ENCODE assay signal across 1 cellular context in the genomic region with DNA sequence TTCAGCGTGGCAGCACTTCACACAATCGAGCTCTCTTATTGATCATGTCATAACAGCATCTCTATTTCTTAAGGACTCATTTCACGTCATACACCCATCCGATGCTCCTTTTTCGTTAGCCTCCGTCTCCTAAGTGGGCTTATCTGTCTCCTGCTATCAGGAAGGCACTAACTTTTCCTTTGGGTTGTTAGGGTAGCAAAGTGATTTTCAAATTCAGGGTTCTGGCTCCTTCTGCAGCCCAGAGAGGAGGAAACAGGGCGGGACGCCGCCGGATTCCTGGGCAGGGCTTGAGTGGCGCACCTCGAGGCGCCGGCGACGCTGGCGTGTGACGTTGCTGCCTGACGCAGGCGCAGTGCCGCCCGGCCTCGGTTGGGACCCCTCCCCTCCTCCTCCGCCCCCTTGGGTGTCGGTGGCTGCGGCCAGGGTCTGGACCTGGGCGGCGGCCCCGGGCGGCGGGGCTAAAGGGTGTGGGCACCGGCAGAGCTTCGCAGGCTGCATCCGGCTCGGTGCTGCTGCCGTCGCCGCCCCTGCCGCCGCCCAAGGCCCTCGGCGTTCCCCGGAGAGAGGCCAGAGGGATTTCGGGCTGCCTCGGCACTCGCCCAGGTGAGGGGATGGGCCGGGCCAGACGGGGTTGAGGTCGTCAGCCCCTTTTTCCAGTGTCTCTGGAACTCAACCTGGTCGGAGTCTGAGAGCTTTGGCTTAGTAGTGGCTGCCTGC.
TF ChIP-seq lines count a peak whose summit lies in the region.

A gene with protein sequence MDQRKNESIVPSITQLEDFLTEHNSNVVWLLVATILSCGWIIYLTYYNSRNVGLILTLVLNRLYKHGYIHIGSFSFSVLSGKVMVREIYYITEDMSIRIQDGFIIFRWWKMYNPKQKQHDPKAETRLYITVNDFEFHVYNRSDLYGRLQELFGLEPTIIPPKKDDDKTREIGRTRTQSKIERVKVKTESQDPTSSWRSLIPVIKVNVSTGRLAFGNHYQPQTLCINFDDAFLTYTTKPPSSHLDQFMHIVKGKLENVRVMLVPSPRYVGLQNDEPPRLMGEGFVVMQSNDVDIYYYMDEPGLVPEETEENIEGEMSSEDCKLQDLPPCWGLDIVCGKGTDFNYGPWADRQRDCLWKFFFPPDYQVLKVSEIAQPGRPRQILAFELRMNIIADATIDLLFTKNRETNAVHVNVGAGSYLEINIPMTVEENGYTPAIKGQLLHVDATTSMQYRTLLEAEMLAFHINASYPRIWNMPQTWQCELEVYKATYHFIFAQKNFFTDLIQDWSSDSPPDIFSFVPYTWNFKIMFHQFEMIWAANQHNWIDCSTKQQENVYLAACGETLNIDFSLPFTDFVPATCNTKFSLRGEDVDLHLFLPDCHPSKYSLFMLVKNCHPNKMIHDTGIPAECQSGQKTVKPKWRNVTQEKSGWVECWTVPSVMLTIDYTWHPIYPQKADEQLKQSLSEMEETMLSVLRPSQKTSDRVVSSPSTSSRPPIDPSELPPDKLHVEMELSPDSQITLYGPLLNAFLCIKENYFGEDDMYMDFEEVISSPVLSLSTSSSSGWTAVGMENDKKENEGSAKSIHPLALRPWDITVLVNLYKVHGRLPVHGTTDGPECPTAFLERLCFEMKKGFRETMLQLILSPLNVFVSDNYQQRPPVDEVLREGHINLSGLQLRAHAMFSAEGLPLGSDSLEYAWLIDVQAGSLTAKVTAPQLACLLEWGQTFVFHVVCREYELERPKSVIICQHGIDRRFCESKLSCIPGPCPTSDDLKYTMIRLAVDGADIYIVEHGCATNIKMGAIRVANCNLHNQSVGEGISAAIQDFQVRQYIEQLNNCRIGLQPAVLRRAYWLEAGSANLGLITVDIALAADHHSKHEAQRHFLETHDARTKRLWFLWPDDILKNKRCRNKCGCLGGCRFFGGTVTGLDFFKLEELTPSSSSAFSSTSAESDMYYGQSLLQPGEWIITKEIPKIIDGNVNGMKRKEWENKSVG (N-terminal part only) (plus strand): TSS at position 350 of the 717 bp plus-strand sequence. CDS start 18,317 bp downstream, outside the sequence.

TF ChIP-seq in HepG2, 621 proteins besides CTCF, POLR2A, EP300 and RAD21 (continued from another document and continues in another):
- TF ChIP-seq ISX (CRISPR knock-in tag; conservative IDR thresholded peaks at IDR 0.05), result no peak
- 0 out of 2 replicates have a peak, but pooled peaks have one; percentile 14 for TF ChIP-seq HNF4G (IDR thresholded peaks at IDR 0.05; ENCODE audit: borderline replicate concordance, low read depth, low read length)
- TF ChIP-seq HNF4G (CRISPR knock-in tag; IDR thresholded peaks at IDR 0.05; ENCODE audit: borderline replicate concordance, low read depth), result 0 out of 2 replicates have a peak, but pooled peaks have one; percentile 31
- peak; percentile 26; the same call in 1 of the 2 replicates for TF ChIP-seq ZNF776 (CRISPR knock-in tag; IDR thresholded peaks at IDR 0.05)
- TF ChIP-seq, protein P1, sequence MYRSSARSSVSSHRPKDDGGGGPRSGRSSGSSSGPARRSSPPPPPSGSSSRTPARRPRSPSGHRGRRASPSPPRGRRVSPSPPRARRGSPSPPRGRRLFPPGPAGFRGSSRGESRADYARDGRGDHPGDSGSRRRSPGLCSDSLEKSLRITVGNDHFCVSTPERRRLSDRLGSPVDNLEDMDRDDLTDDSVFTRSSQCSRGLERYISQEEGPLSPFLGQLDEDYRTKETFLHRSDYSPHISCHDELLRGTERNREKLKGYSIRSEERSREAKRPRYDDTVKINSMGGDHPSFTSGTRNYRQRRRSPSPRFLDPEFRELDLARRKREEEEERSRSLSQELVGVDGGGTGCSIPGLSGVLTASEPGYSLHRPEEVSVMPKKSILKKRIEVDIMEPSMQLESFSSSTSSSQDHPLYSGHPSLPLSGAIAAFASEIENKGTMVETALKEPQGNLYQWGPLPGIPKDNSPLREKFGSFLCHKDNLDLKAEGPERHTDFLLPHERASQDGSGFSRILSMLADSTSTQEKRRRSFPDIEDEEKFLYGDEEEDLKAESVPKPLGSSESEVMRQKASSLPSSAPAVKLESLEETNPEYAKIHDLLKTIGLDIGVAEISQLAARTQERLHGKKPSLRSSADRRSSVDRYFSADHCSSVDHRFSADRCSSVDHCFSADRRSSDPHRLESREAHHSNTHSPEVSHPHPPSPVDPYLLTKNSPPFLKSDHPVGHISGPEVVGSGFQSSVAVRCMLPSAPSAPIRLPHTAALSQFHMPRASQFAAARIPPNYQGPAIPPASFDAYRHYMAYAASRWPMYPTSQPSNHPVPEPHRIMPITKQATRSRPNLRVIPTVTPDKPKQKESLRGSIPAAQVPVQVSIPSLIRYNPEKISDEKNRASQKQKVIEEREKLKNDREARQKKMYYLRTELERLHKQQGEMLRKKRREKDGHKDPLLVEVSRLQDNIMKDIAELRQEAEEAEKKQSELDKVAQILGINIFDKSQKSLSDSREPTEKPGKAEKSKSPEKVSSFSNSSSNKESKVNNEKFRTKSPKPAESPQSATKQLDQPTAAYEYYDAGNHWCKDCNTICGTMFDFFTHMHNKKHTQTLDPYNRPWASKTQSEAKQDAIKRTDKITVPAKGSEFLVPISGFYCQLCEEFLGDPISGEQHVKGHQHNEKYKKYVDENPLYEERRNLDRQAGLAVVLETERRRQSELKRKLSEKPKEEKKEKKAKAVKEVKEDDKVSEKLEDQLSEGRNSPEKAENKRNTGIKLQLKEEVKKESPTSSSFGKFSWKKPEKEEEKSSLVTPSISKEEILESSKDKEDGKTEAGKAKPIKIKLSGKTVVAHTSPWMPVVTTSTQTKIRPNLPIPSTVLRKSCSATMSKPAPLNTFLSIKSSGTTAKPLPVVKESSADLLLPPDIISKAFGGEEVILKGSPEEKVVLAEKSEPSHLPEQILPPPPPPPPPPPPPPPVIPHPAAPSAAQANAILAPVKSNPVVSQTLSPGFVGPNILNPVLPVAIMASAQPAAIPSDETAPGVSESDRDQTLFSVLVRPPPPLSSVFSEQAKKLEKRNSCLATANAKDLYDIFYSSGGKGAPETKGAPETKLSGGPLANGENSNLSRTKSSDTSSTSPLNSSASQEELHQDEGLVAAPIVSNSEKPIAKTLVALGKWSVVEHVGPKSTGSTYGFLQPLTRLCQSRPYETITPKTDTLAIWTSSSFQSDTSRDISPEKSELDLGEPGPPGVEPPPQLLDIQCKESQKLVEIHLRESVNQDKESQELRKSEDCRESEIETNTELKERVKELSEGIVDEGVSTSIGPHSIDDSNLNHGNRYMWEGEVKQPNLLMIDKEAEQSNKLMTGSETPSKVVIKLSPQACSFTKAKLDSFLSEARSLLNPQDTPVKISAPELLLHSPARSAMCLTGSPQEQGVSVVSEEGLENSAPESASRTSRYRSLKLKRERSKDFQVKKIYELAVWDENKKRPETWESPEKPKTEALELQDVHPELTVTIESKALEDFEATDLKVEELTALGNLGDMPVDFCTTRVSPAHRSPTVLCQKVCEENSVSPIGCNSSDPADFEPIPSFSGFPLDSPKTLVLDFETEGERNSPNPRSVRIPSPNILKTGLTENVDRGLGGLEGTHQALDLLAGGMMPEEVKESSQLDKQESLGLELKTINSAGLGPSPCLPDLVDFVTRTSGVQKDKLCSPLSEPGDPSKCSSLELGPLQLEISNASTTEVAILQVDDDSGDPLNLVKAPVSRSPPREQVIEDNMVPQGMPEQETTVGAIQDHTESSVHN (CRISPR knock-in tag; IDR thresholded peaks at IDR 0.05), result no peak
- no peak for TF ChIP-seq NFE2L1 (CRISPR knock-in tag; IDR thresholded peaks at IDR 0.05; ENCODE audit: borderline replicate concordance)
- TF ChIP-seq TARDBP (CRISPR knock-in tag; IDR thresholded peaks at IDR 0.05), result 0 out of 2 replicates have a peak, but pooled peaks have one; percentile 43
- TF ChIP-seq, protein P2, sequence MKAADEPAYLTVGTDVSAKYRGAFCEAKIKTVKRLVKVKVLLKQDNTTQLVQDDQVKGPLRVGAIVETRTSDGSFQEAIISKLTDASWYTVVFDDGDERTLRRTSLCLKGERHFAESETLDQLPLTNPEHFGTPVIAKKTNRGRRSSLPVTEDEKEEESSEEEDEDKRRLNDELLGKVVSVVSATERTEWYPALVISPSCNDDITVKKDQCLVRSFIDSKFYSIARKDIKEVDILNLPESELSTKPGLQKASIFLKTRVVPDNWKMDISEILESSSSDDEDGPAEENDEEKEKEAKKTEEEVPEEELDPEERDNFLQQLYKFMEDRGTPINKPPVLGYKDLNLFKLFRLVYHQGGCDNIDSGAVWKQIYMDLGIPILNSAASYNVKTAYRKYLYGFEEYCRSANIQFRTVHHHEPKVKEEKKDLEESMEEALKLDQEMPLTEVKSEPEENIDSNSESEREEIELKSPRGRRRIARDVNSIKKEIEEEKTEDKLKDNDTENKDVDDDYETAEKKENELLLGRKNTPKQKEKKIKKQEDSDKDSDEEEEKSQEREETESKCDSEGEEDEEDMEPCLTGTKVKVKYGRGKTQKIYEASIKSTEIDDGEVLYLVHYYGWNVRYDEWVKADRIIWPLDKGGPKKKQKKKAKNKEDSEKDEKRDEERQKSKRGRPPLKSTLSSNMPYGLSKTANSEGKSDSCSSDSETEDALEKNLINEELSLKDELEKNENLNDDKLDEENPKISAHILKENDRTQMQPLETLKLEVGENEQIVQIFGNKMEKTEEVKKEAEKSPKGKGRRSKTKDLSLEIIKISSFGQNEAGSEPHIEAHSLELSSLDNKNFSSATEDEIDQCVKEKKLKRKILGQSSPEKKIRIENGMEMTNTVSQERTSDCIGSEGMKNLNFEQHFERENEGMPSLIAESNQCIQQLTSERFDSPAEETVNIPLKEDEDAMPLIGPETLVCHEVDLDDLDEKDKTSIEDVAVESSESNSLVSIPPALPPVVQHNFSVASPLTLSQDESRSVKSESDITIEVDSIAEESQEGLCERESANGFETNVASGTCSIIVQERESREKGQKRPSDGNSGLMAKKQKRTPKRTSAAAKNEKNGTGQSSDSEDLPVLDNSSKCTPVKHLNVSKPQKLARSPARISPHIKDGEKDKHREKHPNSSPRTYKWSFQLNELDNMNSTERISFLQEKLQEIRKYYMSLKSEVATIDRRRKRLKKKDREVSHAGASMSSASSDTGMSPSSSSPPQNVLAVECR (CRISPR knock-in tag; IDR thresholded peaks at IDR 0.05; ENCODE audit: borderline replicate concordance), result peak; percentile 89
- no peak for TF ChIP-seq FOXK2 (IDR thresholded peaks at IDR 0.05)
- no peak for TF ChIP-seq FLYWCH1 (CRISPR knock-in tag; IDR thresholded peaks at IDR 0.05)
- TF ChIP-seq, protein P3, sequence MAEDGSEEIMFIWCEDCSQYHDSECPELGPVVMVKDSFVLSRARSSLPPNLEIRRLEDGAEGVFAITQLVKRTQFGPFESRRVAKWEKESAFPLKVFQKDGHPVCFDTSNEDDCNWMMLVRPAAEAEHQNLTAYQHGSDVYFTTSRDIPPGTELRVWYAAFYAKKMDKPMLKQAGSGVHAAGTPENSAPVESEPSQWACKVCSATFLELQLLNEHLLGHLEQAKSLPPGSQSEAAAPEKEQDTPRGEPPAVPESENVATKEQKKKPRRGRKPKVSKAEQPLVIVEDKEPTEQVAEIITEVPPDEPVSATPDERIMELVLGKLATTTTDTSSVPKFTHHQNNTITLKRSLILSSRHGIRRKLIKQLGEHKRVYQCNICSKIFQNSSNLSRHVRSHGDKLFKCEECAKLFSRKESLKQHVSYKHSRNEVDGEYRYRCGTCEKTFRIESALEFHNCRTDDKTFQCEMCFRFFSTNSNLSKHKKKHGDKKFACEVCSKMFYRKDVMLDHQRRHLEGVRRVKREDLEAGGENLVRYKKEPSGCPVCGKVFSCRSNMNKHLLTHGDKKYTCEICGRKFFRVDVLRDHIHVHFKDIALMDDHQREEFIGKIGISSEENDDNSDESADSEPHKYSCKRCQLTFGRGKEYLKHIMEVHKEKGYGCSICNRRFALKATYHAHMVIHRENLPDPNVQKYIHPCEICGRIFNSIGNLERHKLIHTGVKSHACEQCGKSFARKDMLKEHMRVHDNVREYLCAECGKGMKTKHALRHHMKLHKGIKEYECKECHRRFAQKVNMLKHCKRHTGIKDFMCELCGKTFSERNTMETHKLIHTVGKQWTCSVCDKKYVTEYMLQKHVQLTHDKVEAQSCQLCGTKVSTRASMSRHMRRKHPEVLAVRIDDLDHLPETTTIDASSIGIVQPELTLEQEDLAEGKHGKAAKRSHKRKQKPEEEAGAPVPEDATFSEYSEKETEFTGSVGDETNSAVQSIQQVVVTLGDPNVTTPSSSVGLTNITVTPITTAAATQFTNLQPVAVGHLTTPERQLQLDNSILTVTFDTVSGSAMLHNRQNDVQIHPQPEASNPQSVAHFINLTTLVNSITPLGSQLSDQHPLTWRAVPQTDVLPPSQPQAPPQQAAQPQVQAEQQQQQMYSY (CRISPR knock-in tag; IDR thresholded peaks at IDR 0.05), result no peak
- TF ChIP-seq, protein P4, sequence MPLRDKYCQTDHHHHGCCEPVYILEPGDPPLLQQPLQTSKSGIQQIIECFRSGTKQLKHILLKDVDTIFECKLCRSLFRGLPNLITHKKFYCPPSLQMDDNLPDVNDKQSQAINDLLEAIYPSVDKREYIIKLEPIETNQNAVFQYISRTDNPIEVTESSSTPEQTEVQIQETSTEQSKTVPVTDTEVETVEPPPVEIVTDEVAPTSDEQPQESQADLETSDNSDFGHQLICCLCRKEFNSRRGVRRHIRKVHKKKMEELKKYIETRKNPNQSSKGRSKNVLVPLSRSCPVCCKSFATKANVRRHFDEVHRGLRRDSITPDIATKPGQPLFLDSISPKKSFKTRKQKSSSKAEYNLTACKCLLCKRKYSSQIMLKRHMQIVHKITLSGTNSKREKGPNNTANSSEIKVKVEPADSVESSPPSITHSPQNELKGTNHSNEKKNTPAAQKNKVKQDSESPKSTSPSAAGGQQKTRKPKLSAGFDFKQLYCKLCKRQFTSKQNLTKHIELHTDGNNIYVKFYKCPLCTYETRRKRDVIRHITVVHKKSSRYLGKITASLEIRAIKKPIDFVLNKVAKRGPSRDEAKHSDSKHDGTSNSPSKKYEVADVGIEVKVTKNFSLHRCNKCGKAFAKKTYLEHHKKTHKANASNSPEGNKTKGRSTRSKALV (CRISPR knock-in tag; IDR thresholded peaks at IDR 0.05), result no peak
- no peak for TF ChIP-seq ZNF329 (CRISPR knock-in tag; IDR thresholded peaks at IDR 0.05; ENCODE audit: low read depth)
- no peak for TF ChIP-seq CENPT (CRISPR knock-in tag; IDR thresholded peaks at IDR 0.05; ENCODE audit: low read depth)
- peak; percentile 95 for TF ChIP-seq ZNF891 (CRISPR knock-in tag; IDR thresholded peaks at IDR 0.05)
- TF ChIP-seq, protein P5, sequence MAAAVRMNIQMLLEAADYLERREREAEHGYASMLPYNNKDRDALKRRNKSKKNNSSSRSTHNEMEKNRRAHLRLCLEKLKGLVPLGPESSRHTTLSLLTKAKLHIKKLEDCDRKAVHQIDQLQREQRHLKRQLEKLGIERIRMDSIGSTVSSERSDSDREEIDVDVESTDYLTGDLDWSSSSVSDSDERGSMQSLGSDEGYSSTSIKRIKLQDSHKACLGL (CRISPR knock-in tag; IDR thresholded peaks at IDR 0.05), result no peak
- TF ChIP-seq FOXP1 (IDR thresholded peaks at IDR 0.05), result no peak
- TF ChIP-seq FOXP1 (CRISPR knock-in tag; IDR thresholded peaks at IDR 0.05), result no peak
- TF ChIP-seq, protein P6, sequence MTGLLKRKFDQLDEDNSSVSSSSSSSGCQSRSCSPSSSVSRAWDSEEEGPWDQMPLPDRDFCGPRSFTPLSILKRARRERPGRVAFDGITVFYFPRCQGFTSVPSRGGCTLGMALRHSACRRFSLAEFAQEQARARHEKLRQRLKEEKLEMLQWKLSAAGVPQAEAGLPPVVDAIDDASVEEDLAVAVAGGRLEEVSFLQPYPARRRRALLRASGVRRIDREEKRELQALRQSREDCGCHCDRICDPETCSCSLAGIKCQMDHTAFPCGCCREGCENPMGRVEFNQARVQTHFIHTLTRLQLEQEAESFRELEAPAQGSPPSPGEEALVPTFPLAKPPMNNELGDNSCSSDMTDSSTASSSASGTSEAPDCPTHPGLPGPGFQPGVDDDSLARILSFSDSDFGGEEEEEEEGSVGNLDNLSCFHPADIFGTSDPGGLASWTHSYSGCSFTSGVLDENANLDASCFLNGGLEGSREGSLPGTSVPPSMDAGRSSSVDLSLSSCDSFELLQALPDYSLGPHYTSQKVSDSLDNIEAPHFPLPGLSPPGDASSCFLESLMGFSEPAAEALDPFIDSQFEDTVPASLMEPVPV (CRISPR knock-in tag; IDR thresholded peaks at IDR 0.05), result no peak
- no peak for TF ChIP-seq GTF3A (CRISPR knock-in tag; conservative IDR thresholded peaks at IDR 0.05)
- TF ChIP-seq U2AF1 (optimal IDR thresholded peaks at IDR 0.05; ENCODE audit: low read depth, low read length), result no peak
